In the genomic region with DNA sequence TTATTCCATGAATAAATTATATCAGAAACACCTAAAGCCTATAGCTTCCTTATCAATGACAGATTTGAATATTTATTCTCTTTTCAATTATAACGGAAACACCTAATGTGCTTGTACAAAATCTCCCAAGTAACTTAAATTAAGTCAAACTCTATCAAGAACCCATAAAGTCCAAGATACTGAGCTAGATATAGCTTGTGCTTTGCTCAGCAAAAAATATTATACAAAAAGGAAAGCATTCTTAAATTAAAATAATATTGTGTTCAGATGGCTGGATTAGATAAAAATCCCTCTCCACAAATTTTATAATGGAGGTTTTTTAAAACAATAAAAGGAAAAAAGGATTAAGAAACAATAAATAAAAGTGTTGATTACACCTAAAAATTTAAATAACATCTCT, we compare ENCODE assay signal across 32 cellular contexts.
"Had no signal": no experiment of that assay in that cellular context is flagged by ENCODE, and none has a peak within 500 bp of the region (broad histone marks: within the 10 kb centered on the region; RNA-seq: fewer than 3 reads in every experiment).

No MANE protein-coding gene starts in this region.

- ATAC-seq: activated CD4-positive, CD25-positive, alpha-beta regulatory T cell treated with anti-CD3 and anti-CD28 coated beads, Interleukin-2, amount 50 U/mL, for 24 hours; activated CD8-positive, alpha-beta memory T cell treated with anti-CD3 and anti-CD28 coated beads, Interleukin-2, amount 10 ng/mL, durations not matched to agents 7 days and 5 days; activated CD8-positive, alpha-beta T cell treated with anti-CD3 and anti-CD28 coated beads, Interleukin-2, amount 10 ng/mL, durations not matched to agents 7 days and 5 days; activated naive CD8-positive, alpha-beta T cell treated with anti-CD3 and anti-CD28 coated beads, Interleukin-2, amount 50 U/mL, for 24 hours; T-helper 17 cell had no signal

- H3K27ac ChIP-seq: adrenal gland, ascending aorta, breast epithelium, cardiac muscle cell, colonic mucosa, epithelial cell of prostate, esophagus squamous epithelium, WERI-Rb-1 had no signal

- H3K9me3 ChIP-seq: adrenal gland, ascending aorta, breast epithelium, colonic mucosa, esophagus squamous epithelium had no signal

- H3K27me3 ChIP-seq: adrenal gland, ascending aorta, breast epithelium, cardiac muscle cell, colonic mucosa, esophagus squamous epithelium had no signal

- FAIRE-seq: endometrium, endothelial cell of umbilical vein had no signal

- H3K36me3 ChIP-seq: breast epithelium, colonic mucosa, WERI-Rb-1 had no signal

- DNase-seq: activated B cell treated with CpG ODN at 0.5 μM for 24 hours; activated CD4-positive, alpha-beta memory T cell treated with anti-CD3 and anti-CD28 coated beads for 36 hours; activated CD4-positive, alpha-beta T cell treated with anti-CD3 and anti-CD28 coated beads for 48 hours; activated CD8-positive, alpha-beta memory T cell treated with anti-CD3 and anti-CD28 coated beads, Interleukin-2, amount 10 ng/mL, durations not matched to agents 7 days and 5 days; activated CD8-positive, alpha-beta memory T cell treated with anti-CD3 and anti-CD28 coated beads, Interleukin-2, amount 50 U/mL, for 4 hours; activated CD8-positive, alpha-beta T cell treated with anti-CD3 and anti-CD28 coated beads, Interleukin-2, amount 10 ng/mL, durations not matched to agents 7 days and 5 days; activated effector memory CD4-positive, alpha-beta T cell treated with anti-CD3 and anti-CD28 coated beads, Interleukin-2, amount 50 U/mL, for 16 hours; activated naive CD4-positive, alpha-beta T cell treated with anti-CD3 and anti-CD28 coated beads for 36 hours; activated naive CD8-positive, alpha-beta T cell treated with anti-CD3 and anti-CD28 coated beads for 36 hours; activated naive CD8-positive, alpha-beta T cell treated with anti-CD3 and anti-CD28 coated beads, Interleukin-2, amount 50 U/mL, for 24 hours; activated T-cell treated with anti-CD3 and anti-CD28 coated beads, Interleukin-2, amount 50 U/mL, for 1 hour; activated T-cell treated with anti-CD3 and anti-CD28 coated beads, Interleukin-2, amount 50 U/mL, for 48 hours; adrenal gland; amygdala; central memory CD4-positive, alpha-beta T cell; cerebellar nuclear complex; colonic mucosa; effector CD8-positive, alpha-beta T cell; esophagus squamous epithelium; foreskin melanocyte; head of caudate nucleus; T-helper 1 cell; T-helper 17 cell; T1000; WERI-Rb-1 had no signal

- H3K4me3 ChIP-seq: adrenal gland, ascending aorta, breast epithelium, cardiac muscle cell, colonic mucosa, esophagus squamous epithelium had no signal

- H3K4me1 ChIP-seq: ascending aorta, breast epithelium, colonic mucosa, esophagus squamous epithelium had no signal
